Comparison of ENCODE assay signal across 20 cellular contexts in genomic region chr17:75380750-75381149, GRCh38. TPM values are rescaled to one million over a fixed set of nuclear protein-coding genes. Genes with fewer than 3 reads are reported as not detected.
DNase-seq lines count a peak whose midpoint lies in the region; ATAC-seq and TF ChIP-seq lines count a peak whose summit lies in the region.
"Had no signal": no experiment of that assay in that cellular context is flagged by ENCODE, and none has a peak within 500 bp of the region (broad histone marks: within the 10 kb centered on the region; RNA-seq: fewer than 3 reads in every experiment).

No MANE protein-coding gene starts in this region.

- H2BK5ac ChIP-seq in IMR-90 (ENCODE audit: low read depth, low read length, poor library complexity, severe bottlenecking), result peak overlapping the region; percentile 36

- no peak overlapping the region for H3K14ac ChIP-seq in IMR-90 (replicated peaks; ENCODE audit: low read depth, low read length)

- H3K4me1 Mint-ChIP-seq in activated naive CD4-positive, alpha-beta T cell treated with anti-CD3 and anti-CD28 coated beads, Interleukin-2, amount 50 U/mL, for 24 hours, result peaks cover 63% of the 10 kb centered on the region
- H3K4me1 Mint-ChIP-seq in brain, result peaks cover 16% of the 10 kb centered on the region
- peaks cover 23% of the 10 kb centered on the region for H3K4me1 Mint-ChIP-seq in activated CD8-positive, alpha-beta T cell treated with anti-CD3 and anti-CD28 coated beads, Interleukin-2, amount 10 ng/mL, durations not matched to agents 7 days and 5 days (ENCODE audit: low read depth)

- dilution Hi-C loops in IMR-90 (cut with HindIII; ENCODE audit: low sequenced_read_pairs, unreplicated experiment), result no loop called here

- POLR2A ChIA-PET in IMR-90 (lab: Charles Lee; ENCODE audit: unreplicated experiment), result interaction anchor here (1.0 kb wide), 1 partner anchor 13 kb away, joined by 6 read pairs; no protein-coding TSS in a partner anchor
- POLR2A ChIA-PET in activated CD8-positive, alpha-beta T cell treated with anti-CD3 and anti-CD28 coated beads, Interleukin-2, amount 10 ng/mL, durations not matched to agents 7 days and 5 days (lab: Charles Lee), result interaction anchor here (0.6 to 1.2 kb wide), 2 partner anchors 25 to 78 kb away, joined by 3 read pairs; partner anchors contain the start of gene GRB2

- WGBS in IMR-90 (ENCODE audit: extremely low coverage in 2 of 2, insufficient read length in 1 of 2), 2 experiments, result no CpG with 5 or more reads among the region's 3 CpGs

- TF ChIP-seq RAD21 in IMR-90 (IDR thresholded peaks at IDR 0.05; ENCODE audit: low read length), result no peak

- no peak overlapping the region for H3K4me3 ChIP-seq in IMR-90 (ENCODE audit: insufficient read depth, low read depth, low read length)
- no peak overlapping the region for H3K4me3 ChIP-seq in rectal smooth muscle tissue (ENCODE audit: low read length)
- no peak overlapping the region for H3K4me3 ChIP-seq in lower lobe of right lung
- H3K4me3 ChIP-seq: A549 had no signal

- no peak overlapping the region for H3K4ac ChIP-seq in IMR-90 (ENCODE audit: low read depth, low read length)

- no peak overlapping the region for H2BK20ac ChIP-seq in IMR-90 (ENCODE audit: low read depth, low read length)

- no peak overlapping the region for H4K8ac ChIP-seq in IMR-90 (ENCODE audit: low read depth in 2 of 2, low read length in 2 of 2)

- H3K27me3 Mint-ChIP-seq in activated naive CD4-positive, alpha-beta T cell treated with anti-CD3 and anti-CD28 coated beads, Interleukin-2, amount 50 U/mL, for 24 hours, result no peaks in the 10 kb centered on the region
- H3K27me3 Mint-ChIP-seq in brain, result no peaks in the 10 kb centered on the region
- H3K27me3 Mint-ChIP-seq in activated CD8-positive, alpha-beta T cell treated with anti-CD3 and anti-CD28 coated beads, Interleukin-2, amount 10 ng/mL, durations not matched to agents 7 days and 5 days (ENCODE audit: low read depth), result no peaks in the 10 kb centered on the region

- no peak overlapping the region for H2BK120ac ChIP-seq in IMR-90 (ENCODE audit: low read depth, low read length)

- no peak overlapping the region for H4K91ac ChIP-seq in IMR-90 (ENCODE audit: insufficient read depth, low read depth, low read length)

- H3K18ac ChIP-seq in IMR-90 (ENCODE audit: low read depth, low read length), result no peak overlapping the region

- H4K5ac ChIP-seq in IMR-90 (ENCODE audit: low read depth, low read length), result no peak overlapping the region

- H3K36me3 Mint-ChIP-seq in activated naive CD4-positive, alpha-beta T cell treated with anti-CD3 and anti-CD28 coated beads, Interleukin-2, amount 50 U/mL, for 24 hours, result peaks cover 3% of the 10 kb centered on the region
- peaks cover 26% of the 10 kb centered on the region for H3K36me3 Mint-ChIP-seq in brain
- H3K36me3 Mint-ChIP-seq in activated CD8-positive, alpha-beta T cell treated with anti-CD3 and anti-CD28 coated beads, Interleukin-2, amount 10 ng/mL, durations not matched to agents 7 days and 5 days (ENCODE audit: low read depth), result peaks cover 23% of the 10 kb centered on the region

- H3K9me3 ChIP-seq in IMR-90 (ENCODE audit: control insufficient read depth, insufficient read depth, low read length), result no peaks in the 10 kb centered on the region
- H3K9me3 ChIP-seq in lower lobe of right lung, result no peaks in the 10 kb centered on the region
- H3K9me3 ChIP-seq: A549, Caco-2 had no signal

- H2AFZ ChIP-seq in IMR-90 (replicated peaks; ENCODE audit: low read length, poor library complexity), result no peak overlapping the region

- H2BK15ac ChIP-seq in IMR-90 (ENCODE audit: low read depth, low read length), result no peak overlapping the region

- no peaks in the 10 kb centered on the region for H3K9me3 Mint-ChIP-seq in activated naive CD4-positive, alpha-beta T cell treated with anti-CD3 and anti-CD28 coated beads, Interleukin-2, amount 50 U/mL, for 24 hours
- no peaks in the 10 kb centered on the region for H3K9me3 Mint-ChIP-seq in brain
- H3K9me3 Mint-ChIP-seq in activated CD8-positive, alpha-beta T cell treated with anti-CD3 and anti-CD28 coated beads, Interleukin-2, amount 10 ng/mL, durations not matched to agents 7 days and 5 days (ENCODE audit: insufficient read depth), result no peaks in the 10 kb centered on the region

- no peak overlapping the region for H3K56ac ChIP-seq in IMR-90 (ENCODE audit: extremely low read depth, insufficient read depth, low read length)

- peaks cover 4% of the 10 kb centered on the region for H3K4me1 ChIP-seq in IMR-90 (ENCODE audit: control insufficient read depth, insufficient read depth, low read length)
- peaks cover 12% of the 10 kb centered on the region for H3K4me1 ChIP-seq in rectal smooth muscle tissue (ENCODE audit: control insufficient read depth, insufficient read depth, low read length)
- peaks cover 47% of the 10 kb centered on the region for H3K4me1 ChIP-seq in lower lobe of right lung

- H3K4me3 Mint-ChIP-seq in activated naive CD4-positive, alpha-beta T cell treated with anti-CD3 and anti-CD28 coated beads, Interleukin-2, amount 50 U/mL, for 24 hours, result peak overlapping the region; percentile 39
- no peak overlapping the region for H3K4me3 Mint-ChIP-seq in brain
- no peak overlapping the region for H3K4me3 Mint-ChIP-seq in activated CD8-positive, alpha-beta T cell treated with anti-CD3 and anti-CD28 coated beads, Interleukin-2, amount 10 ng/mL, durations not matched to agents 7 days and 5 days

- no peak overlapping the region for H3K4me2 ChIP-seq in IMR-90 (ENCODE audit: low read depth, low read length)
- H3K4me2 ChIP-seq: A549 had no signal

- no peak overlapping the region for H2AK9ac ChIP-seq in IMR-90 (replicated peaks; ENCODE audit: low read depth, low read length, poor library complexity)

- H2AK5ac ChIP-seq in IMR-90 (ENCODE audit: low read depth, low read length), result no peak overlapping the region

- peaks cover 19% of the 10 kb centered on the region for H3K9me1 ChIP-seq in IMR-90 (ENCODE audit: insufficient read depth, low read length)

- H3K9ac ChIP-seq in IMR-90 (ENCODE audit: low read depth, low read length) (no peak overlapping the region), rectal smooth muscle tissue (ENCODE audit: low read length) (no peak overlapping the region)

- peaks cover 59% of the 10 kb centered on the region for H4K20me1 ChIP-seq in IMR-90 (ENCODE audit: insufficient read depth, low read length)

- DNase-seq in activated naive CD4-positive, alpha-beta T cell treated with anti-CD3 and anti-CD28 coated beads, Interleukin-2, amount 50 U/mL, for 16 hours, result no peak
- DNase-seq in IMR-90 (no peak), lower lobe of right lung (no peak), midbrain (lab: John Stamatoyannopoulos, UW) (no peak)
- no peak for DNase-seq in activated CD8-positive, alpha-beta T cell treated with anti-CD3 and anti-CD28 coated beads, Interleukin-2, amount 10 ng/mL, durations not matched to agents 7 days and 5 days
- DNase-seq: Caco-2, EL, H7, Kasumi-1, MM.1S, NCI-H1092 treated with DMSO at 0.1 percent for 48 hours, NCI-H1694, NCI-H510A treated with DMSO at 0.1 percent for 48 hours had no signal

- BruUV-seq in IMR-90 (replicated peaks; lab: Mats Ljungman, UMichigan), result no TSS peak

- ATAC-seq in IMR-90 (ENCODE audit: low read depth) (no peak), lower lobe of right lung (no peak)
- no peak for ATAC-seq in activated CD8-positive, alpha-beta T cell treated with anti-CD3 and anti-CD28 coated beads, Interleukin-2, amount 10 ng/mL, durations not matched to agents 7 days and 5 days
- ATAC-seq: A549, Panc1, Right ventricle myocardium inferior had no signal

- H3K79me1 ChIP-seq in IMR-90 (ENCODE audit: low read depth in 1 of 2, low read length in 2 of 2), result peaks cover 19 to 70% of the 10 kb centered on the region in 2 experiments

- H3K36me3 ChIP-seq in IMR-90 (ENCODE audit: control insufficient read depth, insufficient read depth, low read length) (peaks cover 7% of the 10 kb centered on the region), rectal smooth muscle tissue (ENCODE audit: control insufficient read depth, insufficient read depth, low read length) (no peaks in the 10 kb centered on the region), lower lobe of right lung (peaks cover 3% of the 10 kb centered on the region)

- TF ChIP-seq CTCF in IMR-90 (conservative IDR thresholded peaks at IDR 0.05; ENCODE audit: low read depth, low read length) (no peak), brain (conservative IDR thresholded peaks at IDR 0.05) (no peak), lower lobe of right lung (IDR thresholded peaks at IDR 0.05) (no peak)

- H3K27ac Mint-ChIP-seq in activated naive CD4-positive, alpha-beta T cell treated with anti-CD3 and anti-CD28 coated beads, Interleukin-2, amount 50 U/mL, for 24 hours, result peak overlapping the region; percentile 84
- peak overlapping the region in 3 of 5 experiments; percentile 41 to 58 (median 41) for H3K27ac Mint-ChIP-seq in brain
- no peak overlapping the region for H3K27ac Mint-ChIP-seq in activated CD8-positive, alpha-beta T cell treated with anti-CD3 and anti-CD28 coated beads, Interleukin-2, amount 10 ng/mL, durations not matched to agents 7 days and 5 days

- H3K27ac ChIP-seq in IMR-90 (ENCODE audit: insufficient read depth, low read length), result no peak overlapping the region
- peak overlapping the region; percentile 40 for H3K27ac ChIP-seq in rectal smooth muscle tissue (ENCODE audit: low read depth, low read length)
- H3K27ac ChIP-seq in lower lobe of right lung, result no peak overlapping the region
- H3K27ac ChIP-seq: A549, C4-2B had no signal

- TF ChIP-seq POLR2A in IMR-90 (IDR thresholded peaks at IDR 0.05; ENCODE audit: low read depth, low read length), result no peak

- H3K27me3 ChIP-seq in IMR-90 (ENCODE audit: control insufficient read depth, insufficient read depth, low read length), result no peaks in the 10 kb centered on the region
- H3K27me3 ChIP-seq in rectal smooth muscle tissue (ENCODE audit: control insufficient read depth, insufficient read depth, low read length), result no peaks in the 10 kb centered on the region
- no peaks in the 10 kb centered on the region for H3K27me3 ChIP-seq in lower lobe of right lung (ENCODE audit: low read depth)

- no peak overlapping the region for H3K23ac ChIP-seq in IMR-90 (ENCODE audit: low read depth, low read length)

- intact Hi-C loops in IMR-90 (cut with micrococcal nuclease) (no loop called here), lower lobe of right lung (cut with DNase I) (no loop called here)

- CTCF ChIA-PET in IMR-90 (lab: Yijun Ruan, JAX), result interaction anchor here (0.7 to 1.7 kb wide), 6 partner anchors 10 to 253 kb away, joined by 3 to 7 read pairs (median 6); partner anchors contain the start of gene SMIM5
- CTCF ChIA-PET in activated CD8-positive, alpha-beta T cell treated with anti-CD3 and anti-CD28 coated beads, Interleukin-2, amount 10 ng/mL, durations not matched to agents 7 days and 5 days (lab: Charles Lee), result interaction anchor here (0.7 to 4.0 kb wide), 9 partner anchors 12 to 179 kb away, joined by 3 to 23 read pairs (median 5); no protein-coding TSS in a partner anchor

- in situ Hi-C loops in IMR-90 (cut with MboI; ENCODE audit: low sequenced_read_pairs), result no loop called here

RNA-seq across cellular contexts. Expression of gene GRB2, which starts 24.7 kb away (rescaled TPM):
- 45.0 and 49.3 TPM in 2 replicates for total RNA-seq in IMR-90 (2012; rRNA removed)
- 56.9 and 62.1 TPM in 2 replicates for polyA plus RNA-seq in IMR-90 (2012; rRNA removed)
- 137 and 237 TPM in 2 replicates for polyA plus RNA-seq in IMR-90 (2012; cell fraction: cytosol; rRNA removed)
- 49.2 and 98.6 TPM in 2 replicates for polyA plus RNA-seq in IMR-90 (2012; cell fraction: nucleus; rRNA removed; ENCODE audit: low replicate concordance)
- 132 TPM for polyA plus RNA-seq in brain (ENCODE audit: insufficient read depth, low read depth, low replicate concordance)
- total RNA-seq in activated CD8-positive, alpha-beta T cell treated with anti-CD3 and anti-CD28 coated beads, Interleukin-2, amount 10 ng/mL, durations not matched to agents 7 days and 5 days, result 100 to 1,000 TPM; 166 to 178 TPM
- total RNA-seq in lower lobe of right lung, result 181 TPM
